In the genomic region with DNA sequence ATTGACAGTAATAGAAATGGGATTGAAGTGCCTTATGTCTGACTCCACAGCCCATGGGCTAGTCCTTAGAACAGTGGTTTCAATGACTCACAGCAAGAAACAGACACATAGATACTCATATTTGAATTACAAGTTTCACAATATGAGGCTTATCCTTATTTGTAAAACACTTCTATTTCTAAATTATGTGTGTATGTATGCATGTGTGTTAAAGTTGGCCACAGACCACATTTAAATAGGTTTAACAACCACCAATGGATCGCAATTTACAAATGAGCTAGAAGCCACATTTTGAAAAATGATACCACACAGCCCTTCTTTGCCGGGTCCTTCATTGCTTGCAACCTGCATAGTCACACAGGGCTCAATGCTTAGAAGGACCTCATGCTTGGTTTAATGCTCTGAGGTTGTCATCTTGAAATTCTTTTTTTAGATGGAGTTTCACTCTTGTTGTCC, we compare ENCODE assay signal across 11 cellular contexts.
DNase-seq lines count a peak whose midpoint lies in the region; ATAC-seq and TF ChIP-seq lines count a peak whose summit lies in the region.
"Had no signal": no experiment of that assay in that cellular context is flagged by ENCODE, and none has a peak within 500 bp of the region (broad histone marks: within the 10 kb centered on the region; RNA-seq: fewer than 3 reads in every experiment).

No MANE protein-coding gene starts in this region.

- 86 to 97% (median 94%) methylated on average over 2 of the region's 2 CpGs for WGBS in heart left ventricle, 4 donors

- H3K36me3 ChIP-seq in BE2C, result no peaks in the 10 kb centered on the region
- H3K36me3 ChIP-seq in heart left ventricle, result no peaks in the 10 kb centered on the region
- H3K36me3 ChIP-seq: thoracic aorta had no signal

- no peaks in the 10 kb centered on the region for H3K9me3 ChIP-seq in BE2C
- peaks cover 0 to 18% (median 0%) of the 10 kb centered on the region in 12 donors for H3K9me3 ChIP-seq in heart left ventricle
- H3K9me3 ChIP-seq: psoas muscle, thoracic aorta had no signal

- H3K27ac ChIP-seq in heart left ventricle, result no peak overlapping the region
- H3K27ac ChIP-seq: psoas muscle, thoracic aorta had no signal

- DNase-seq in choroid plexus epithelial cell (ENCODE audit: low read depth), result peak; percentile 39
- no peak for DNase-seq in BE2C
- DNase-seq in NCI-H187 treated with DMSO at 0.1 percent for 48 hours (lab: John Stamatoyannopoulos, UW), result no peak
- no peak for DNase-seq in NCI-H1048 (lab: John Stamatoyannopoulos, UW)
- no peak for DNase-seq in heart left ventricle
- DNase-seq: NCI-H1417, psoas muscle had no signal

- TF ChIP-seq POLR2A in heart left ventricle (IDR thresholded peaks at IDR 0.05), result no peak

- ATAC-seq in GM18499 (IDR thresholded peaks at IDR 0.05; ENCODE audit: insufficient read depth, unreplicated experiment), result peak; percentile 98
- ATAC-seq in GM21390 (IDR thresholded peaks at IDR 0.05; ENCODE audit: unreplicated experiment), result peak; percentile 93
- ATAC-seq in HG03378 (IDR thresholded peaks at IDR 0.05; ENCODE audit: unreplicated experiment), result peak; percentile 96
- no peak for ATAC-seq in heart left ventricle
- ATAC-seq: psoas muscle had no signal

- H3K4me3 ChIP-seq in choroid plexus epithelial cell (ENCODE audit: low read depth, low read length) (no peak overlapping the region), BE2C (ENCODE audit: low read depth, low read length) (no peak overlapping the region), heart left ventricle (no peak overlapping the region)
- H3K4me3 ChIP-seq: psoas muscle, thoracic aorta had no signal

- TF ChIP-seq CTCF in choroid plexus epithelial cell (conservative IDR thresholded peaks at IDR 0.05; ENCODE audit: low read depth, low read length) (no peak), BE2C (IDR thresholded peaks at IDR 0.05; ENCODE audit: low read depth, low read length) (no peak), heart left ventricle (IDR thresholded peaks at IDR 0.05) (no peak)

- intact Hi-C loops in heart left ventricle (cut with DNase I), result no loop called here

- peaks cover 22% of the 10 kb centered on the region for H3K27me3 ChIP-seq in BE2C
- no peaks in the 10 kb centered on the region for H3K27me3 ChIP-seq in heart left ventricle

- no peaks in the 10 kb centered on the region for H3K4me1 ChIP-seq in BE2C
- no peaks in the 10 kb centered on the region for H3K4me1 ChIP-seq in heart left ventricle
- H3K4me1 ChIP-seq: psoas muscle had no signal

Comparison
In these comparisons a context has a peak if more than half of its experiments do, and no peak if none do; other contexts are left out.
1. ATAC-seq: peak in GM18499 (single experiment), GM21390 (single experiment) and HG03378 (single experiment); none in heart left ventricle (0 of 4).